ENCODE assay signal across 1 cellular context in the genomic region with DNA sequence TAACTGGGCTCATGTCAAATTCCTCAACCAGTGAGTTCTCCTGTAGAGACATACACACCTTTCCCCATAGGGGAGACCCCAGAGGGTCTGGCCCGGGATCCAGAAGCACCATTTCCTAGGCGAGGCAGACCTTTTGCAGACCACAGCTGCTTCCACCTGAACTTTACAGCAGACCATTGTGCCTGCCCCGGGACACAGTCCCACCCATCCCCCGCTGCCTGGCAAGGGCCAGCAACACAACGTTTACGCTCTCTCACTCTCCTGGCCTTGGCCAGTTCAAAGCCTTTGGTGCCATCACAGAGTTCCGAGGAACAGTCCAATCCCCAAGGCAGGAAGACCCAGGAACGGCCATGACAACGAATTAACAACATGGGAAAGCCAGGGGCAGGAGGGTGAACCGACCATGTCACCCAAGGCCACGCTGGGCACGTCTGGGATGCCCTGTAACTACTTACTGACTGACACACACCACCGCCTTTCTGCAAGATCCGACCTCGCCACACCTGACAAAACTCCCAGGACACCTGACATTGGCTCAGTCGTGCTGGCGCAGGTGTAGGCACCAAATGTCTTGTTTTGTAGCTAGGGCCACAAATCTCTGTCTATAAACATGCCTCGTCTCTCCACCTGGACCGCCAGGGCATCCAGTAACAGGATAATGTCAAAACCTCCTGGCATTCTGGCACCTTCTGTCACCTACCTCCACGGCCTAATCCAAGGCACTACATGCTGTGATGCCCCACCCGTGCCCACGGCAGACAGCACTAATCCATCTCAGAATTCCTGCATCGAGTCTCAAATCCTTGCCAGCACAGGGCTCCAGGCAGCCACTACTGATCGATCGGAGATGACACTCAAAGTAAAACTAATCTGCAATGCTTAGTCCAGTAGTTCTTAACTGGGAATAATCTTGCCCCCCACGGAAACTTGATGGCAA.
TF ChIP-seq lines count a peak whose summit lies in the region.

No MANE protein-coding gene starts in this region.

TF ChIP-seq in GM12878, 131 proteins besides CTCF, POLR2A, EP300 and RAD21 (continued from another document):
- TF ChIP-seq, protein P1, sequence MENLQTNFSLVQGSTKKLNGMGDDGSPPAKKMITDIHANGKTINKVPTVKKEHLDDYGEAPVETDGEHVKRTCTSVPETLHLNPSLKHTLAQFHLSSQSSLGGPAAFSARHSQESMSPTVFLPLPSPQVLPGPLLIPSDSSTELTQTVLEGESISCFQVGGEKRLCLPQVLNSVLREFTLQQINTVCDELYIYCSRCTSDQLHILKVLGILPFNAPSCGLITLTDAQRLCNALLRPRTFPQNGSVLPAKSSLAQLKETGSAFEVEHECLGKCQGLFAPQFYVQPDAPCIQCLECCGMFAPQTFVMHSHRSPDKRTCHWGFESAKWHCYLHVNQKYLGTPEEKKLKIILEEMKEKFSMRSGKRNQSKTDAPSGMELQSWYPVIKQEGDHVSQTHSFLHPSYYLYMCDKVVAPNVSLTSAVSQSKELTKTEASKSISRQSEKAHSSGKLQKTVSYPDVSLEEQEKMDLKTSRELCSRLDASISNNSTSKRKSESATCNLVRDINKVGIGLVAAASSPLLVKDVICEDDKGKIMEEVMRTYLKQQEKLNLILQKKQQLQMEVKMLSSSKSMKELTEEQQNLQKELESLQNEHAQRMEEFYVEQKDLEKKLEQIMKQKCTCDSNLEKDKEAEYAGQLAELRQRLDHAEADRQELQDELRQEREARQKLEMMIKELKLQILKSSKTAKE (IDR thresholded peaks at IDR 0.05; ENCODE audit: low read depth, poor library complexity, severe bottlenecking): no peak
- TF ChIP-seq, protein P2, sequence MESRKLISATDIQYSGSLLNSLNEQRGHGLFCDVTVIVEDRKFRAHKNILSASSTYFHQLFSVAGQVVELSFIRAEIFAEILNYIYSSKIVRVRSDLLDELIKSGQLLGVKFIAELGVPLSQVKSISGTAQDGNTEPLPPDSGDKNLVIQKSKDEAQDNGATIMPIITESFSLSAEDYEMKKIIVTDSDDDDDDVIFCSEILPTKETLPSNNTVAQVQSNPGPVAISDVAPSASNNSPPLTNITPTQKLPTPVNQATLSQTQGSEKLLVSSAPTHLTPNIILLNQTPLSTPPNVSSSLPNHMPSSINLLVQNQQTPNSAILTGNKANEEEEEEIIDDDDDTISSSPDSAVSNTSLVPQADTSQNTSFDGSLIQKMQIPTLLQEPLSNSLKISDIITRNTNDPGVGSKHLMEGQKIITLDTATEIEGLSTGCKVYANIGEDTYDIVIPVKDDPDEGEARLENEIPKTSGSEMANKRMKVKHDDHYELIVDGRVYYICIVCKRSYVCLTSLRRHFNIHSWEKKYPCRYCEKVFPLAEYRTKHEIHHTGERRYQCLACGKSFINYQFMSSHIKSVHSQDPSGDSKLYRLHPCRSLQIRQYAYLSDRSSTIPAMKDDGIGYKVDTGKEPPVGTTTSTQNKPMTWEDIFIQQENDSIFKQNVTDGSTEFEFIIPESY (IDR thresholded peaks at IDR 0.05): no peak
- TF ChIP-seq, protein P3, sequence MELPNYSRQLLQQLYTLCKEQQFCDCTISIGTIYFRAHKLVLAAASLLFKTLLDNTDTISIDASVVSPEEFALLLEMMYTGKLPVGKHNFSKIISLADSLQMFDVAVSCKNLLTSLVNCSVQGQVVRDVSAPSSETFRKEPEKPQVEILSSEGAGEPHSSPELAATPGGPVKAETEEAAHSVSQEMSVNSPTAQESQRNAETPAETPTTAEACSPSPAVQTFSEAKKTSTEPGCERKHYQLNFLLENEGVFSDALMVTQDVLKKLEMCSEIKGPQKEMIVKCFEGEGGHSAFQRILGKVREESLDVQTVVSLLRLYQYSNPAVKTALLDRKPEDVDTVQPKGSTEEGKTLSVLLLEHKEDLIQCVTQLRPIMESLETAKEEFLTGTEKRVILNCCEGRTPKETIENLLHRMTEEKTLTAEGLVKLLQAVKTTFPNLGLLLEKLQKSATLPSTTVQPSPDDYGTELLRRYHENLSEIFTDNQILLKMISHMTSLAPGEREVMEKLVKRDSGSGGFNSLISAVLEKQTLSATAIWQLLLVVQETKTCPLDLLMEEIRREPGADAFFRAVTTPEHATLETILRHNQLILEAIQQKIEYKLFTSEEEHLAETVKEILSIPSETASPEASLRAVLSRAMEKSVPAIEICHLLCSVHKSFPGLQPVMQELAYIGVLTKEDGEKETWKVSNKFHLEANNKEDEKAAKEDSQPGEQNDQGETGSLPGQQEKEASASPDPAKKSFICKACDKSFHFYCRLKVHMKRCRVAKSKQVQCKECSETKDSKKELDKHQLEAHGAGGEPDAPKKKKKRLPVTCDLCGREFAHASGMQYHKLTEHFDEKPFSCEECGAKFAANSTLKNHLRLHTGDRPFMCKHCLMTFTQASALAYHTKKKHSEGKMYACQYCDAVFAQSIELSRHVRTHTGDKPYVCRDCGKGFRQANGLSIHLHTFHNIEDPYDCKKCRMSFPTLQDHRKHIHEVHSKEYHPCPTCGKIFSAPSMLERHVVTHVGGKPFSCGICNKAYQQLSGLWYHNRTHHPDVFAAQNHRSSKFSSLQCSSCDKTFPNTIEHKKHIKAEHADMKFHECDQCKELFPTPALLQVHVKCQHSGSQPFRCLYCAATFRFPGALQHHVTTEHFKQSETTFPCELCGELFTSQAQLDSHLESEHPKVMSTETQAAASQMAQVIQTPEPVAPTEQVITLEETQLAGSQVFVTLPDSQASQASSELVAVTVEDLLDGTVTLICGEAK (IDR thresholded peaks at IDR 0.05; ENCODE audit: borderline replicate concordance): no peak
- TF ChIP-seq YY1 (IDR thresholded peaks at IDR 0.05; ENCODE audit: low read depth, low read length): no peak
- TF ChIP-seq, protein P4, sequence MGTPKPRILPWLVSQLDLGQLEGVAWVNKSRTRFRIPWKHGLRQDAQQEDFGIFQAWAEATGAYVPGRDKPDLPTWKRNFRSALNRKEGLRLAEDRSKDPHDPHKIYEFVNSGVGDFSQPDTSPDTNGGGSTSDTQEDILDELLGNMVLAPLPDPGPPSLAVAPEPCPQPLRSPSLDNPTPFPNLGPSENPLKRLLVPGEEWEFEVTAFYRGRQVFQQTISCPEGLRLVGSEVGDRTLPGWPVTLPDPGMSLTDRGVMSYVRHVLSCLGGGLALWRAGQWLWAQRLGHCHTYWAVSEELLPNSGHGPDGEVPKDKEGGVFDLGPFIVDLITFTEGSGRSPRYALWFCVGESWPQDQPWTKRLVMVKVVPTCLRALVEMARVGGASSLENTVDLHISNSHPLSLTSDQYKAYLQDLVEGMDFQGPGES (IDR thresholded peaks at IDR 0.05): no peak
- TF ChIP-seq CHD4 (IDR thresholded peaks at IDR 0.05): no peak
- TF ChIP-seq YBX1 (IDR thresholded peaks at IDR 0.05): no peak
- TF ChIP-seq MTA3 (IDR thresholded peaks at IDR 0.05; ENCODE audit: borderline replicate concordance, low read length): no peak
- TF ChIP-seq STAT1 (conservative IDR thresholded peaks at IDR 0.05): no peak
- no peak for TF ChIP-seq SP1 (IDR thresholded peaks at IDR 0.05; ENCODE audit: low read depth, low read length)
- no peak for TF ChIP-seq CBX3 (IDR thresholded peaks at IDR 0.05; ENCODE audit: borderline replicate concordance, low read depth)
- no peak for TF ChIP-seq NR2F1 (conservative IDR thresholded peaks at IDR 0.05)
